ENCODE assay signal across 1 cellular context in the genomic region with DNA sequence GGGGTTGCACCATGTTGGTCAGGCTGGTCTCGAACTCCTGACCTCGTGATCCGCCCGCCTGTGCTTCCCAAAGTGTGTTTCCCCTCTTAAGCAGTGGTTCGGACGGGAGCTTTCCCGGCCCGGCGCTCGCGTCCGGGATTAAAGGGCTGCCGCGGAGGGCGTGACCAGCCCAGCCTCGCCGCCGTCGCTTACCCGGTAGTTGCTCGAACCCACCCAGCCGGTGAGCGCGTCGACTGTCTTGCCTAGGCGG.
TF ChIP-seq lines count a peak whose summit lies in the region.

No MANE protein-coding gene starts in this region.

TF ChIP-seq in K562, 482 proteins besides CTCF, POLR2A, EP300 and RAD21 (continued from another document):
- TF ChIP-seq ZBTB11 (CRISPR knock-in tag; IDR thresholded peaks at IDR 0.05) = 0 out of 6 replicates have a peak, but pooled peaks of 1 of the 3 experiments have one; percentile 1
- TF ChIP-seq SIN3A (IDR thresholded peaks at IDR 0.05; ENCODE audit: borderline replicate concordance in 2 of 2, control insufficient read depth in 1 of 2, low read depth in 2 of 2, low read length in 2 of 2) = peak in 1 of 2 experiments; percentile 94; a peak in 3 of 4 replicates
- TF ChIP-seq, protein P1, sequence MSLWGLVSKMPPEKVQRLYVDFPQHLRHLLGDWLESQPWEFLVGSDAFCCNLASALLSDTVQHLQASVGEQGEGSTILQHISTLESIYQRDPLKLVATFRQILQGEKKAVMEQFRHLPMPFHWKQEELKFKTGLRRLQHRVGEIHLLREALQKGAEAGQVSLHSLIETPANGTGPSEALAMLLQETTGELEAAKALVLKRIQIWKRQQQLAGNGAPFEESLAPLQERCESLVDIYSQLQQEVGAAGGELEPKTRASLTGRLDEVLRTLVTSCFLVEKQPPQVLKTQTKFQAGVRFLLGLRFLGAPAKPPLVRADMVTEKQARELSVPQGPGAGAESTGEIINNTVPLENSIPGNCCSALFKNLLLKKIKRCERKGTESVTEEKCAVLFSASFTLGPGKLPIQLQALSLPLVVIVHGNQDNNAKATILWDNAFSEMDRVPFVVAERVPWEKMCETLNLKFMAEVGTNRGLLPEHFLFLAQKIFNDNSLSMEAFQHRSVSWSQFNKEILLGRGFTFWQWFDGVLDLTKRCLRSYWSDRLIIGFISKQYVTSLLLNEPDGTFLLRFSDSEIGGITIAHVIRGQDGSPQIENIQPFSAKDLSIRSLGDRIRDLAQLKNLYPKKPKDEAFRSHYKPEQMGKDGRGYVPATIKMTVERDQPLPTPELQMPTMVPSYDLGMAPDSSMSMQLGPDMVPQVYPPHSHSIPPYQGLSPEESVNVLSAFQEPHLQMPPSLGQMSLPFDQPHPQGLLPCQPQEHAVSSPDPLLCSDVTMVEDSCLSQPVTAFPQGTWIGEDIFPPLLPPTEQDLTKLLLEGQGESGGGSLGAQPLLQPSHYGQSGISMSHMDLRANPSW (CRISPR knock-in tag; IDR thresholded peaks at IDR 0.05) = peak; percentile 35; the same call in 1 of the 2 replicates
- no peak for TF ChIP-seq ZNF174 (CRISPR knock-in tag; IDR thresholded peaks at IDR 0.05)
- TF ChIP-seq, protein P2, sequence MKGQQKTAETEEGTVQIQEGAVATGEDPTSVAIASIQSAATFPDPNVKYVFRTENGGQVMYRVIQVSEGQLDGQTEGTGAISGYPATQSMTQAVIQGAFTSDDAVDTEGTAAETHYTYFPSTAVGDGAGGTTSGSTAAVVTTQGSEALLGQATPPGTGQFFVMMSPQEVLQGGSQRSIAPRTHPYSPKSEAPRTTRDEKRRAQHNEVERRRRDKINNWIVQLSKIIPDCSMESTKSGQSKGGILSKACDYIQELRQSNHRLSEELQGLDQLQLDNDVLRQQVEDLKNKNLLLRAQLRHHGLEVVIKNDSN (CRISPR knock-in tag; IDR thresholded peaks at IDR 0.05) = peak; percentile 13; the same call in 1 of the 2 replicates
- peak; percentile 60 for TF ChIP-seq BCOR (IDR thresholded peaks at IDR 0.05)
- TF ChIP-seq, protein P3, sequence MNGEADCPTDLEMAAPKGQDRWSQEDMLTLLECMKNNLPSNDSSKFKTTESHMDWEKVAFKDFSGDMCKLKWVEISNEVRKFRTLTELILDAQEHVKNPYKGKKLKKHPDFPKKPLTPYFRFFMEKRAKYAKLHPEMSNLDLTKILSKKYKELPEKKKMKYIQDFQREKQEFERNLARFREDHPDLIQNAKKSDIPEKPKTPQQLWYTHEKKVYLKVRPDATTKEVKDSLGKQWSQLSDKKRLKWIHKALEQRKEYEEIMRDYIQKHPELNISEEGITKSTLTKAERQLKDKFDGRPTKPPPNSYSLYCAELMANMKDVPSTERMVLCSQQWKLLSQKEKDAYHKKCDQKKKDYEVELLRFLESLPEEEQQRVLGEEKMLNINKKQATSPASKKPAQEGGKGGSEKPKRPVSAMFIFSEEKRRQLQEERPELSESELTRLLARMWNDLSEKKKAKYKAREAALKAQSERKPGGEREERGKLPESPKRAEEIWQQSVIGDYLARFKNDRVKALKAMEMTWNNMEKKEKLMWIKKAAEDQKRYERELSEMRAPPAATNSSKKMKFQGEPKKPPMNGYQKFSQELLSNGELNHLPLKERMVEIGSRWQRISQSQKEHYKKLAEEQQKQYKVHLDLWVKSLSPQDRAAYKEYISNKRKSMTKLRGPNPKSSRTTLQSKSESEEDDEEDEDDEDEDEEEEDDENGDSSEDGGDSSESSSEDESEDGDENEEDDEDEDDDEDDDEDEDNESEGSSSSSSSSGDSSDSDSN (IDR thresholded peaks at IDR 0.05; ENCODE audit: borderline replicate concordance in 1 of 2, low read depth in 2 of 2, low read length in 2 of 2) = peak in 1 of 2 experiments; percentile 83; a peak in 3 of 4 replicates
- 0 out of 2 replicates have a peak, but pooled peaks have one; percentile 24 for TF ChIP-seq ARID1B (IDR thresholded peaks at IDR 0.05)
- TF ChIP-seq, protein P4, sequence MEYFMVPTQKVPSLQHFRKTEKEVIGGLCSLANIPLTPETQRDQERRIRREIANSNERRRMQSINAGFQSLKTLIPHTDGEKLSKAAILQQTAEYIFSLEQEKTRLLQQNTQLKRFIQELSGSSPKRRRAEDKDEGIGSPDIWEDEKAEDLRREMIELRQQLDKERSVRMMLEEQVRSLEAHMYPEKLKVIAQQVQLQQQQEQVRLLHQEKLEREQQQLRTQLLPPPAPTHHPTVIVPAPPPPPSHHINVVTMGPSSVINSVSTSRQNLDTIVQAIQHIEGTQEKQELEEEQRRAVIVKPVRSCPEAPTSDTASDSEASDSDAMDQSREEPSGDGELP (CRISPR knock-in tag; IDR thresholded peaks at IDR 0.05; ENCODE audit: borderline replicate concordance) = 0 out of 2 replicates have a peak, but pooled peaks have one; percentile 9
- no peak for TF ChIP-seq SUPT5H (IDR thresholded peaks at IDR 0.05)
- peak; percentile 52; the same call in 1 of the 2 replicates for TF ChIP-seq CEBPB (tag; IDR thresholded peaks at IDR 0.05)
- TF ChIP-seq SMARCC2 (IDR thresholded peaks at IDR 0.05; ENCODE audit: low read depth) = 0 out of 2 replicates have a peak, but pooled peaks have one; percentile 9
- TF ChIP-seq ZNF79 (CRISPR knock-in tag; IDR thresholded peaks at IDR 0.05; ENCODE audit: low read depth) = no peak
- peak; percentile 18; the same call in 1 of the 2 replicates for TF ChIP-seq HDAC2 (IDR thresholded peaks at IDR 0.05)
- no peak for TF ChIP-seq MTA3 (IDR thresholded peaks at IDR 0.05; ENCODE audit: borderline replicate concordance)
- TF ChIP-seq, protein P5, sequence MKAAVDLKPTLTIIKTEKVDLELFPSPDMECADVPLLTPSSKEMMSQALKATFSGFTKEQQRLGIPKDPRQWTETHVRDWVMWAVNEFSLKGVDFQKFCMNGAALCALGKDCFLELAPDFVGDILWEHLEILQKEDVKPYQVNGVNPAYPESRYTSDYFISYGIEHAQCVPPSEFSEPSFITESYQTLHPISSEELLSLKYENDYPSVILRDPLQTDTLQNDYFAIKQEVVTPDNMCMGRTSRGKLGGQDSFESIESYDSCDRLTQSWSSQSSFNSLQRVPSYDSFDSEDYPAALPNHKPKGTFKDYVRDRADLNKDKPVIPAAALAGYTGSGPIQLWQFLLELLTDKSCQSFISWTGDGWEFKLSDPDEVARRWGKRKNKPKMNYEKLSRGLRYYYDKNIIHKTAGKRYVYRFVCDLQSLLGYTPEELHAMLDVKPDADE (conservative IDR thresholded peaks at IDR 0.05; ENCODE audit: control insufficient read depth, low read depth, low read length) = 0 out of 2 replicates have a peak, but pooled peaks have one; percentile 19
- no peak for TF ChIP-seq PHB2 (IDR thresholded peaks at IDR 0.05; ENCODE audit: low read depth)
